21 cellular contexts compared by ENCODE assay signal in genomic region chr4:38661371-38661770, GRCh38. TPM values are rescaled to one million over a fixed set of nuclear protein-coding genes. Genes with fewer than 3 reads are reported as not detected.
DNase-seq lines count a peak whose midpoint lies in the region; ATAC-seq, FAIRE-seq and TF ChIP-seq lines count a peak whose summit lies in the region.
"Had no signal": no experiment of that assay in that cellular context is flagged by ENCODE, and none has a peak within 500 bp of the region (broad histone marks: within the 10 kb centered on the region; RNA-seq: fewer than 3 reads in every experiment).

No MANE protein-coding gene starts in this region.

- TF ChIP-seq POLR2A in K562 (conservative IDR thresholded peaks at IDR 0.05) = no peak

- 78% methylated on average over 3 of the region's 3 CpGs for WGBS in K562 (ENCODE audit: insufficient coverage, low coverage, missing lambda C conversion rate)

- H3K9me3 Mint-ChIP-seq in CD4-positive, CD25-positive, alpha-beta regulatory T cell = peaks cover 0 to 2% (median 0%) of the 10 kb centered on the region in 7 donors
- no peaks in the 10 kb centered on the region for H3K9me3 Mint-ChIP-seq in CD8-positive, alpha-beta T cell
- no peaks in the 10 kb centered on the region for H3K9me3 Mint-ChIP-seq in natural killer cell

- no peak for TF ChIP-seq RAD21 in K562 (CRISPR knock-in tag; conservative IDR thresholded peaks at IDR 0.05 in 1 of 2, IDR thresholded peaks at IDR 0.05 in 1 of 2)

- TF ChIP-seq EP300 in K562 (IDR thresholded peaks at IDR 0.05; ENCODE audit: low read length) = no peak

- peaks cover 37% of the 10 kb centered on the region for H3K4me1 ChIP-seq in CD4-positive, CD25-positive, alpha-beta regulatory T cell (ENCODE audit: control insufficient read depth, insufficient read depth, low read length, poor library complexity, severe bottlenecking)
- peaks cover 54% of the 10 kb centered on the region for H3K4me1 ChIP-seq in CD8-positive, alpha-beta T cell (ENCODE audit: insufficient read depth, low read length)
- H3K4me1 ChIP-seq in K562 (replicated peaks in 1 of 2; ENCODE audit: control insufficient read depth in 2 of 2, insufficient read depth in 2 of 2, low read length in 2 of 2) = peaks cover 17% of the 10 kb centered on the region in 2 experiments

- POLR2A ChIA-PET in CD8-positive, alpha-beta T cell (lab: Charles Lee) = no interaction called here
- POLR2A ChIA-PET in K562 (lab: Yijun Ruan, JAX) = interaction anchor here (0.9 to 2.0 kb wide), 4 partner anchors 10 to 430 kb away, joined by 4 to 6 read pairs (median 4); no protein-coding TSS in a partner anchor

- DNase-seq in CD4-positive, CD25-positive, alpha-beta regulatory T cell = no peak
- no peak for DNase-seq in CD8-positive, alpha-beta T cell
- DNase-seq in K562 (ENCODE audit: extremely low read depth in 1 of 4, low spot score in 3 of 4) (no peak), natural killer cell (no peak), iPS-NIHi7 (ENCODE audit: extremely low spot score) (no peak), left ventricle myocardium superior (no peak), HK-2 (ENCODE audit: unreplicated experiment) (no peak)
- DNase-seq: activated CD4-positive, alpha-beta T cell treated with anti-CD3 and anti-CD28 coated beads for 1 hour; activated CD8-positive, alpha-beta memory T cell treated with anti-CD3 and anti-CD28 coated beads, Interleukin-2, amount 10 ng/mL, durations not matched to agents 7 days and 5 days; activated effector memory CD4-positive, alpha-beta T cell treated with anti-CD3 and anti-CD28 coated beads, Interleukin-2, amount 50 U/mL, for 16 hours; GM23248; Karpas-422; left cardiac atrium; NCI-H1694 treated with DMSO at 0.1 percent for 48 hours; nucleus accumbens; stimulated activated CD4-positive, alpha-beta T cell treated with anti-CD3 and anti-CD28 coated beads, Interleukin-2, amount 100 ng/mL, for 24 hours had no signal

- no peaks in the 10 kb centered on the region for H3K27me3 ChIP-seq in CD4-positive, CD25-positive, alpha-beta regulatory T cell (ENCODE audit: control insufficient read depth, insufficient read depth, low read length)
- no peaks in the 10 kb centered on the region for H3K27me3 ChIP-seq in CD8-positive, alpha-beta T cell (ENCODE audit: insufficient read depth, low read length)
- no peaks in the 10 kb centered on the region for H3K27me3 ChIP-seq in K562 (ENCODE audit: control insufficient read depth in 2 of 2, insufficient read depth in 2 of 2, low read length in 2 of 2)

- no peak for TF ChIP-seq CTCF in CD8-positive, alpha-beta T cell (IDR thresholded peaks at IDR 0.05)
- TF ChIP-seq CTCF in K562 (IDR thresholded peaks at IDR 0.05 in 2 of 3, conservative IDR thresholded peaks at IDR 0.05 in 1 of 3; ENCODE audit: insufficient read depth in 2 of 3, low read depth in 1 of 3, low read length in 3 of 3) = no peak
- TF ChIP-seq CTCF in natural killer cell (IDR thresholded peaks at IDR 0.05) = no peak

- H2AFZ ChIP-seq in K562 (ENCODE audit: low read depth, low read length) = peak overlapping the region; percentile 54
- H2AFZ ChIP-seq: GM23248 had no signal

- no peak overlapping the region for H3K4me3 ChIP-seq in CD4-positive, CD25-positive, alpha-beta regulatory T cell (ENCODE audit: low read depth, low read length)
- H3K4me3 ChIP-seq in CD8-positive, alpha-beta T cell (ENCODE audit: low read depth, low read length) = no peak overlapping the region
- H3K4me3 ChIP-seq in K562 = no peak overlapping the region
- H3K4me3 ChIP-seq: GM23248, skin epidermis had no signal

- H3K27ac ChIP-seq in CD4-positive, CD25-positive, alpha-beta regulatory T cell (ENCODE audit: insufficient read depth, low read length, poor library complexity, severe bottlenecking) = peak overlapping the region; percentile 14
- H3K27ac ChIP-seq in CD8-positive, alpha-beta T cell (ENCODE audit: low read depth, low read length) = no peak overlapping the region
- H3K27ac ChIP-seq in K562 (ENCODE audit: extremely low read depth, low read depth, low read length) = peak overlapping the region; percentile 97
- H3K27ac ChIP-seq: GM23248 had no signal

- H3K4me3 Mint-ChIP-seq in CD4-positive, CD25-positive, alpha-beta regulatory T cell = peak overlapping the region; percentile 85 to 89 (median 88)
- H3K4me3 Mint-ChIP-seq in CD8-positive, alpha-beta T cell = peak overlapping the region; percentile 82
- peak overlapping the region; percentile 51 for H3K4me3 Mint-ChIP-seq in natural killer cell
- H3K4me3 Mint-ChIP-seq: dendritic cell treated with granulocyte-macrophage colony-stimulating factor and Interleukin-4, amounts not matched to agents 40 ng/mL and 50 ng/mL, for 4 days had no signal

- no peaks in the 10 kb centered on the region for H3K9me3 ChIP-seq in CD4-positive, CD25-positive, alpha-beta regulatory T cell (ENCODE audit: control insufficient read depth in 2 of 2, low read length in 2 of 2)
- no peaks in the 10 kb centered on the region for H3K9me3 ChIP-seq in CD8-positive, alpha-beta T cell (ENCODE audit: low read length)
- peaks cover 14% of the 10 kb centered on the region for H3K9me3 ChIP-seq in K562 (replicated peaks; ENCODE audit: control insufficient read depth, insufficient read depth, low read depth, low read length)

- no peak for FAIRE-seq in K562 (lab: Jason Lieb, UNC)
- FAIRE-seq: HTR-8/SVneo had no signal

- peaks cover 13% of the 10 kb centered on the region for H3K36me3 Mint-ChIP-seq in CD4-positive, CD25-positive, alpha-beta regulatory T cell
- peaks cover 8% of the 10 kb centered on the region for H3K36me3 Mint-ChIP-seq in CD8-positive, alpha-beta T cell
- no peaks in the 10 kb centered on the region for H3K36me3 Mint-ChIP-seq in natural killer cell

- H3K36me3 ChIP-seq in CD4-positive, CD25-positive, alpha-beta regulatory T cell (ENCODE audit: control insufficient read depth, insufficient read depth, low read length) = no peaks in the 10 kb centered on the region
- H3K36me3 ChIP-seq in CD8-positive, alpha-beta T cell (ENCODE audit: insufficient read depth, low read length) = no peaks in the 10 kb centered on the region
- H3K36me3 ChIP-seq in K562 (ENCODE audit: control insufficient read depth, insufficient read depth, low read length) = peaks cover 10% of the 10 kb centered on the region

- H3K27me3 Mint-ChIP-seq in CD4-positive, CD25-positive, alpha-beta regulatory T cell = peaks cover 23% of the 10 kb centered on the region
- H3K27me3 Mint-ChIP-seq in CD8-positive, alpha-beta T cell (ENCODE audit: low read depth) = no peaks in the 10 kb centered on the region
- no peaks in the 10 kb centered on the region for H3K27me3 Mint-ChIP-seq in natural killer cell (ENCODE audit: low read depth in 2 of 2)

- CTCF ChIA-PET in CD8-positive, alpha-beta T cell (lab: Charles Lee) = interaction anchor here (0.7 to 2.1 kb wide), 3 partner anchors 32 to 151 kb away, joined by 3 to 5 read pairs (median 4); no protein-coding TSS in a partner anchor
- CTCF ChIA-PET in K562 (lab: Yijun Ruan, JAX; ENCODE audit: low intra/inter-chr PET ratio) = no interaction called here

- H3K27ac Mint-ChIP-seq in CD4-positive, CD25-positive, alpha-beta regulatory T cell = peak overlapping the region; percentile 85 to 98 (median 93)
- peak overlapping the region; percentile 82 for H3K27ac Mint-ChIP-seq in CD8-positive, alpha-beta T cell
- H3K27ac Mint-ChIP-seq in natural killer cell = peak overlapping the region; percentile 92 to 99
- H3K27ac Mint-ChIP-seq: activated CD8-positive, alpha-beta memory T cell treated with anti-CD3 and anti-CD28 coated beads, Interleukin-2, amount 10 ng/mL, durations not matched to agents 7 days and 5 days; stimulated activated effector memory CD8-positive, alpha-beta T cell treated with anti-CD3 and anti-CD28 coated beads, Interleukin-12 subunit alpha, Interleukin-12 subunit beta, amount 100 ng/mL, for 72 hours had no signal

- H3K4me2 ChIP-seq in K562 (ENCODE audit: insufficient read depth, low read length) = peak overlapping the region; percentile 90

- H3K9me1 ChIP-seq in K562 (ENCODE audit: control insufficient read depth, insufficient read depth, low read length) = no peaks in the 10 kb centered on the region

- intact Hi-C loops in CD8-positive, alpha-beta T cell (cut with DNase I, micrococcal nuclease) = loop anchor here (5.0 to 10.0 kb wide), 6 partner anchors 371 to 1623 kb away; partner anchors contain the start of genes PGM2 (in 1 of the 2), RELL1 (in 1 of the 2), RHOH (in 1 of the 2) and TMEM156 (in 1 of the 2)
- intact Hi-C loops in K562 (cut with micrococcal nuclease) (no loop called here), natural killer cell (cut with micrococcal nuclease) (no loop called here), left ventricle myocardium superior (cut with micrococcal nuclease) (no loop called here)

- H3K79me2 ChIP-seq in K562 (ENCODE audit: control insufficient read depth, insufficient read depth, low read length) = peaks cover 50% of the 10 kb centered on the region

- H4K20me1 ChIP-seq in K562 (replicated peaks; ENCODE audit: control insufficient read depth, insufficient read depth, low read length) = no peaks in the 10 kb centered on the region

- H3K4me1 Mint-ChIP-seq in CD4-positive, CD25-positive, alpha-beta regulatory T cell = peaks cover 16 to 64% (median 54%) of the 10 kb centered on the region in 4 donors
- peaks cover 64% of the 10 kb centered on the region for H3K4me1 Mint-ChIP-seq in CD8-positive, alpha-beta T cell (ENCODE audit: low read depth)
- H3K4me1 Mint-ChIP-seq in natural killer cell = peaks cover 52 to 56% of the 10 kb centered on the region in 2 donors

- no TSS peak for BruUV-seq in K562 (replicated peaks; lab: Mats Ljungman, UMichigan)

- no peak for ATAC-seq in CD4-positive, CD25-positive, alpha-beta regulatory T cell (ENCODE audit: low read depth in 2 of 2)
- no peak for ATAC-seq in CD8-positive, alpha-beta T cell
- ATAC-seq in K562 (no peak), natural killer cell (no peak), left ventricle myocardium superior (no peak)
- ATAC-seq: activated CD8-positive, alpha-beta memory T cell treated with anti-CD3 and anti-CD28 coated beads, Interleukin-2, amount 10 ng/mL, durations not matched to agents 7 days and 5 days; left cardiac atrium; Right ventricle myocardium inferior; stimulated activated effector memory CD8-positive, alpha-beta T cell treated with anti-CD3 and anti-CD28 coated beads, Interleukin-12 subunit alpha, Interleukin-12 subunit beta, amount 100 ng/mL, for 72 hours had no signal

- H3K9ac ChIP-seq in K562 (ENCODE audit: insufficient read depth in 1 of 2, low read depth in 2 of 2, low read length in 2 of 2) = peak overlapping the region in 1 of 2 experiments; percentile 96; a peak in 1 of 4 replicates
- H3K9ac ChIP-seq: GM23248 had no signal

- in situ Hi-C loops in K562 (cut with MboI) = no loop called here

RNA-seq across cellular contexts. Expression of gene KLF3, which starts 2.6 kb away (rescaled TPM):
- 126 TPM for total RNA-seq in CD4-positive, CD25-positive, alpha-beta regulatory T cell
- 10 to 100 TPM; 74.9 to 89.6 (median 83.7) TPM for polyA plus RNA-seq in CD4-positive, CD25-positive, alpha-beta regulatory T cell
- 100 to 1,000 TPM; 181 to 194 TPM for total RNA-seq in CD8-positive, alpha-beta T cell
- total RNA-seq in K562 (2011; cell fraction: chromatin; rRNA removed; ENCODE audit: low replicate concordance) = 43.5 and 71.2 TPM in 2 replicates
- total RNA-seq in K562 (2011; cell fraction: nucleolus; rRNA removed) = 24.8 and 33.7 TPM in 2 replicates
- 60.1 and 82.7 TPM in 2 replicates for total RNA-seq in K562 (2011; cell fraction: nucleoplasm; rRNA removed)
- 17.3 and 18.7 TPM in 2 replicates for total RNA-seq in K562 (2014; rRNA removed)
- total RNA-seq in K562 (2014; rRNA removed; fragmentation: Illumina TruSeq; extraction: Trizol) = 21.7 and 24.7 TPM in 2 replicates
- total RNA-seq in K562 (2015; rRNA removed; fragmentation: Illumina TruSeq; extraction: Trizol) = 16.4 and 16.5 TPM in 2 replicates
- 42.0 and 47.2 TPM in 2 replicates for total RNA-seq in K562 (2021)
- 19.5 and 20.3 TPM in 2 replicates for polyA plus RNA-seq in K562 (2011; rRNA removed)
- polyA plus RNA-seq in K562 (2011; cell fraction: cytosol; rRNA removed) = 13.0 and 14.9 TPM in 2 replicates
- 28.1 and 33.0 TPM in 2 replicates for polyA plus RNA-seq in K562 (2011; cell fraction: nucleus; rRNA removed)
- polyA plus RNA-seq in K562 (2012) = 19.1 and 20.1 TPM in 2 replicates
- 34.7 and 35.4 TPM in 2 replicates for polyA plus RNA-seq in K562 (2014; fragmentation: Illumina TruSeq; extraction: Trizol)
- 10 to 100 TPM in 1 of 2 experiments, 1 to 10 TPM in 1; 9.9 to 16.8 TPM for polyA plus RNA-seq in K562 (2014; fragmentation: Nextera tagmentation; extraction: Ambion mirVana)
- polyA plus RNA-seq in K562 (2014; rRNA removed) = 18.1 and 20.2 TPM in 2 replicates
- 45.2 and 57.9 TPM in 2 replicates for polyA minus RNA-seq in K562 (2011; rRNA and poly(A)+ RNA removed)
- 19.7 and 24.9 TPM in 2 replicates for polyA minus RNA-seq in K562 (2011; cell fraction: cytosol; rRNA and poly(A)+ RNA removed)
- 53.9 and 76.0 TPM in 2 replicates for polyA minus RNA-seq in K562 (2011; cell fraction: nucleus; rRNA and poly(A)+ RNA removed)
- total RNA-seq in natural killer cell = 100 to 1,000 TPM; 109 to 114 (median 112) TPM
- 17.7 TPM for total RNA-seq in left ventricle myocardium superior

Comparison
In these comparisons a context has a peak if more than half of its experiments do, and no peak if none do; other contexts are left out.
1. intact Hi-C loops: an anchor here in CD8-positive, alpha-beta T cell (5.0 to 10.0 kb wide); none called in K562, natural killer cell and left ventricle myocardium superior.